Comparison of ENCODE assay signal across 1 cellular context in genomic region chr20:19661717-19662637, GRCh38.
TF ChIP-seq lines count a peak whose summit lies in the region.

No MANE protein-coding gene starts in this region.

TF ChIP-seq in HepG2, 621 proteins besides CTCF, POLR2A, EP300 and RAD21 (continued from another document and continues in another):
- TF ChIP-seq DZIP1 (CRISPR knock-in tag; IDR thresholded peaks at IDR 0.05) (no peak), TP53 (CRISPR knock-in tag; conservative IDR thresholded peaks at IDR 0.05) (no peak), ZNF496 (CRISPR knock-in tag; IDR thresholded peaks at IDR 0.05; ENCODE audit: insufficient replicate concordance) (no peak), ZKSCAN1 (IDR thresholded peaks at IDR 0.05; ENCODE audit: low read length) (no peak), ZEB1 (IDR thresholded peaks at IDR 0.05; ENCODE audit: insufficient replicate concordance, low read depth) (no peak), SNAPC2 (CRISPR knock-in tag; IDR thresholded peaks at IDR 0.05) (no peak), TCF12 (IDR thresholded peaks at IDR 0.05) (no peak), TCF12 (CRISPR knock-in tag; IDR thresholded peaks at IDR 0.05) (no peak), ZNF549 (CRISPR knock-in tag; IDR thresholded peaks at IDR 0.05) (no peak), TAF1 (CRISPR knock-in tag; IDR thresholded peaks at IDR 0.05) (no peak), NR2F1 (CRISPR knock-in tag; IDR thresholded peaks at IDR 0.05) (no peak), DRAP1 (CRISPR knock-in tag; IDR thresholded peaks at IDR 0.05) (no peak), ISL2 (CRISPR knock-in tag; IDR thresholded peaks at IDR 0.05) (no peak), PRDM15 (CRISPR knock-in tag; IDR thresholded peaks at IDR 0.05) (no peak), FOXA1 (IDR thresholded peaks at IDR 0.05) (no peak), FOXA1 (CRISPR knock-in tag; IDR thresholded peaks at IDR 0.05) (no peak), NFRKB (IDR thresholded peaks at IDR 0.05) (no peak), ZKSCAN8 (CRISPR knock-in tag; IDR thresholded peaks at IDR 0.05; ENCODE audit: borderline replicate concordance) (no peak), HNRNPLL (IDR thresholded peaks at IDR 0.05; ENCODE audit: low read depth, low read length, poor library complexity, severe bottlenecking) (no peak), RXRB (CRISPR knock-in tag; IDR thresholded peaks at IDR 0.05; ENCODE audit: borderline replicate concordance) (peak; percentile 41; the same call in 1 of the 2 replicates), ATF7 (IDR thresholded peaks at IDR 0.05) (no peak), ATF7 (CRISPR knock-in tag; IDR thresholded peaks at IDR 0.05) (0 out of 2 replicates have a peak, but pooled peaks have one; percentile 39), ZNF383 (CRISPR knock-in tag; IDR thresholded peaks at IDR 0.05; ENCODE audit: borderline replicate concordance) (no peak), CENPT (CRISPR knock-in tag; IDR thresholded peaks at IDR 0.05; ENCODE audit: low read depth) (no peak), ZNF34 (CRISPR knock-in tag; IDR thresholded peaks at IDR 0.05; ENCODE audit: borderline replicate concordance) (0 out of 2 replicates have a peak, but pooled peaks have one; percentile 44), MEIS1 (CRISPR knock-in tag; IDR thresholded peaks at IDR 0.05; ENCODE audit: borderline replicate concordance) (no peak), CREB1 (IDR thresholded peaks at IDR 0.05) (no peak), CREB1 (CRISPR knock-in tag; IDR thresholded peaks at IDR 0.05) (no peak), POLR2AphosphoS5 (IDR thresholded peaks at IDR 0.05; ENCODE audit: low read depth, low read length) (no peak), SMAD3 (CRISPR knock-in tag; IDR thresholded peaks at IDR 0.05) (no peak), ZFP36L1 (CRISPR knock-in tag; IDR thresholded peaks at IDR 0.05) (peak; percentile 75; the same call in 1 of the 2 replicates), ZFP37 (CRISPR knock-in tag; IDR thresholded peaks at IDR 0.05; ENCODE audit: borderline replicate concordance) (no peak), ZNF792 (CRISPR knock-in tag; IDR thresholded peaks at IDR 0.05) (no peak), ZNF605 (CRISPR knock-in tag; IDR thresholded peaks at IDR 0.05) (no peak), ARID4A (CRISPR knock-in tag; IDR thresholded peaks at IDR 0.05; ENCODE audit: borderline replicate concordance) (0 out of 2 replicates have a peak, but pooled peaks have one; percentile 20), CBX1 (IDR thresholded peaks at IDR 0.05; ENCODE audit: low read depth) (no peak), TCF7 (IDR thresholded peaks at IDR 0.05; ENCODE audit: low read depth) (no peak), NR2F2 (IDR thresholded peaks at IDR 0.05; ENCODE audit: borderline replicate concordance, low read depth) (no peak), TEAD3 (CRISPR knock-in tag; optimal IDR thresholded peaks at IDR 0.05; ENCODE audit: borderline replicate concordance) (no peak), MZF1 (CRISPR knock-in tag; IDR thresholded peaks at IDR 0.05; ENCODE audit: borderline replicate concordance) (no peak), BRCA1 (CRISPR knock-in tag; IDR thresholded peaks at IDR 0.05) (no peak), JUND (CRISPR knock-in tag; IDR thresholded peaks at IDR 0.05) (no peak), SSRP1 (CRISPR knock-in tag; IDR thresholded peaks at IDR 0.05) (no peak), ZSCAN21 (CRISPR knock-in tag; IDR thresholded peaks at IDR 0.05; ENCODE audit: borderline replicate concordance) (peak; percentile 46; the same call in 1 of the 2 replicates)
- TF ChIP-seq, protein P1, sequence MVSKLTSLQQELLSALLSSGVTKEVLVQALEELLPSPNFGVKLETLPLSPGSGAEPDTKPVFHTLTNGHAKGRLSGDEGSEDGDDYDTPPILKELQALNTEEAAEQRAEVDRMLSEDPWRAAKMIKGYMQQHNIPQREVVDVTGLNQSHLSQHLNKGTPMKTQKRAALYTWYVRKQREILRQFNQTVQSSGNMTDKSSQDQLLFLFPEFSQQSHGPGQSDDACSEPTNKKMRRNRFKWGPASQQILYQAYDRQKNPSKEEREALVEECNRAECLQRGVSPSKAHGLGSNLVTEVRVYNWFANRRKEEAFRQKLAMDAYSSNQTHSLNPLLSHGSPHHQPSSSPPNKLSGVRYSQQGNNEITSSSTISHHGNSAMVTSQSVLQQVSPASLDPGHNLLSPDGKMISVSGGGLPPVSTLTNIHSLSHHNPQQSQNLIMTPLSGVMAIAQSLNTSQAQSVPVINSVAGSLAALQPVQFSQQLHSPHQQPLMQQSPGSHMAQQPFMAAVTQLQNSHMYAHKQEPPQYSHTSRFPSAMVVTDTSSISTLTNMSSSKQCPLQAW (CRISPR knock-in tag; IDR thresholded peaks at IDR 0.05): peak; percentile 86
- TF ChIP-seq, protein P2, sequence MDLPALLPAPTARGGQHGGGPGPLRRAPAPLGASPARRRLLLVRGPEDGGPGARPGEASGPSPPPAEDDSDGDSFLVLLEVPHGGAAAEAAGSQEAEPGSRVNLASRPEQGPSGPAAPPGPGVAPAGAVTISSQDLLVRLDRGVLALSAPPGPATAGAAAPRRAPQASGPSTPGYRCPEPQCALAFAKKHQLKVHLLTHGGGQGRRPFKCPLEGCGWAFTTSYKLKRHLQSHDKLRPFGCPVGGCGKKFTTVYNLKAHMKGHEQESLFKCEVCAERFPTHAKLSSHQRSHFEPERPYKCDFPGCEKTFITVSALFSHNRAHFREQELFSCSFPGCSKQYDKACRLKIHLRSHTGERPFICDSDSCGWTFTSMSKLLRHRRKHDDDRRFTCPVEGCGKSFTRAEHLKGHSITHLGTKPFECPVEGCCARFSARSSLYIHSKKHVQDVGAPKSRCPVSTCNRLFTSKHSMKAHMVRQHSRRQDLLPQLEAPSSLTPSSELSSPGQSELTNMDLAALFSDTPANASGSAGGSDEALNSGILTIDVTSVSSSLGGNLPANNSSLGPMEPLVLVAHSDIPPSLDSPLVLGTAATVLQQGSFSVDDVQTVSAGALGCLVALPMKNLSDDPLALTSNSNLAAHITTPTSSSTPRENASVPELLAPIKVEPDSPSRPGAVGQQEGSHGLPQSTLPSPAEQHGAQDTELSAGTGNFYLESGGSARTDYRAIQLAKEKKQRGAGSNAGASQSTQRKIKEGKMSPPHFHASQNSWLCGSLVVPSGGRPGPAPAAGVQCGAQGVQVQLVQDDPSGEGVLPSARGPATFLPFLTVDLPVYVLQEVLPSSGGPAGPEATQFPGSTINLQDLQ (CRISPR knock-in tag; IDR thresholded peaks at IDR 0.05): no peak
- TF ChIP-seq, protein P3, sequence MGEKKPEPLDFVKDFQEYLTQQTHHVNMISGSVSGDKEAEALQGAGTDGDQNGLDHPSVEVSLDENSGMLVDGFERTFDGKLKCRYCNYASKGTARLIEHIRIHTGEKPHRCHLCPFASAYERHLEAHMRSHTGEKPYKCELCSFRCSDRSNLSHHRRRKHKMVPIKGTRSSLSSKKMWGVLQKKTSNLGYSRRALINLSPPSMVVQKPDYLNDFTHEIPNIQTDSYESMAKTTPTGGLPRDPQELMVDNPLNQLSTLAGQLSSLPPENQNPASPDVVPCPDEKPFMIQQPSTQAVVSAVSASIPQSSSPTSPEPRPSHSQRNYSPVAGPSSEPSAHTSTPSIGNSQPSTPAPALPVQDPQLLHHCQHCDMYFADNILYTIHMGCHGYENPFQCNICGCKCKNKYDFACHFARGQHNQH (CRISPR knock-in tag; IDR thresholded peaks at IDR 0.05): 0 out of 2 replicates have a peak, but pooled peaks have one; percentile 21
- TF ChIP-seq, protein P4, sequence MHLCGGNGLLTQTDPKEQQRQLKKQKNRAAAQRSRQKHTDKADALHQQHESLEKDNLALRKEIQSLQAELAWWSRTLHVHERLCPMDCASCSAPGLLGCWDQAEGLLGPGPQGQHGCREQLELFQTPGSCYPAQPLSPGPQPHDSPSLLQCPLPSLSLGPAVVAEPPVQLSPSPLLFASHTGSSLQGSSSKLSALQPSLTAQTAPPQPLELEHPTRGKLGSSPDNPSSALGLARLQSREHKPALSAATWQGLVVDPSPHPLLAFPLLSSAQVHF (CRISPR knock-in tag; IDR thresholded peaks at IDR 0.05): no peak
- TF ChIP-seq, protein P5, sequence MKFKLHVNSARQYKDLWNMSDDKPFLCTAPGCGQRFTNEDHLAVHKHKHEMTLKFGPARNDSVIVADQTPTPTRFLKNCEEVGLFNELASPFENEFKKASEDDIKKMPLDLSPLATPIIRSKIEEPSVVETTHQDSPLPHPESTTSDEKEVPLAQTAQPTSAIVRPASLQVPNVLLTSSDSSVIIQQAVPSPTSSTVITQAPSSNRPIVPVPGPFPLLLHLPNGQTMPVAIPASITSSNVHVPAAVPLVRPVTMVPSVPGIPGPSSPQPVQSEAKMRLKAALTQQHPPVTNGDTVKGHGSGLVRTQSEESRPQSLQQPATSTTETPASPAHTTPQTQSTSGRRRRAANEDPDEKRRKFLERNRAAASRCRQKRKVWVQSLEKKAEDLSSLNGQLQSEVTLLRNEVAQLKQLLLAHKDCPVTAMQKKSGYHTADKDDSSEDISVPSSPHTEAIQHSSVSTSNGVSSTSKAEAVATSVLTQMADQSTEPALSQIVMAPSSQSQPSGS (CRISPR knock-in tag; IDR thresholded peaks at IDR 0.05): no peak
- TF ChIP-seq, protein P6, sequence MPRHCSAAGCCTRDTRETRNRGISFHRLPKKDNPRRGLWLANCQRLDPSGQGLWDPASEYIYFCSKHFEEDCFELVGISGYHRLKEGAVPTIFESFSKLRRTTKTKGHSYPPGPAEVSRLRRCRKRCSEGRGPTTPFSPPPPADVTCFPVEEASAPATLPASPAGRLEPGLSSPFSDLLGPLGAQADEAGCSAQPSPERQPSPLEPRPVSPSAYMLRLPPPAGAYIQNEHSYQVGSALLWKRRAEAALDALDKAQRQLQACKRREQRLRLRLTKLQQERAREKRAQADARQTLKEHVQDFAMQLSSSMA (CRISPR knock-in tag; IDR thresholded peaks at IDR 0.05): 0 out of 2 replicates have a peak, but pooled peaks have one; percentile 64
